8 cellular contexts compared by ENCODE assay signal in the genomic region with DNA sequence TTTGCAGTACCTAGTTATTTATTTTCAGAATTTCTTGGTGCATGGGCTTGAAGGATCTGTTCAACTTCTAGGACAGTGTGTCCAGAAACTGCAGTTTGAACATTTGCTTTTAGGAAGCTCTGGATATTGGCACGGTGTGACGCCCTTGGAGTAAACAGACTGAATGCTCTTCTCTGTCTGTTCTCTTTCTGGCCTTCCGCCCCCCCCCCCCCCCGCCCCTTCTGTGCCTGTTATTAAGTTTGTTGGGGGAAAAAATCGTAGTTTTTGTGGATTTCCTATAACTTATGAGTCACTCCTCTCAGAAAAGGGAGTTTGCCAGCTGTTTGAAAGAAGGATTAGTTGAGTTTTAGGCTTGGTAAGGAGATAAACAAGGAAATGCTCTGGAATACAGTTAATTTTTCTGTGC. TPM values are rescaled to one million over a fixed set of nuclear protein-coding genes. Genes with fewer than 3 reads are reported as not detected.
A peak's percentile ranks its signal among the peaks of the same experiment; 100 is the strongest.
DNase-seq lines count a peak whose midpoint lies in the region; ATAC-seq and TF ChIP-seq lines count a peak whose summit lies in the region.

No MANE protein-coding gene starts in this region.

- peaks cover 0 to 28% (median 2%) of the 10 kb centered on the region in 4 donors for H3K4me1 ChIP-seq in Peyer's patch
- peaks cover 46% of the 10 kb centered on the region for H3K4me1 ChIP-seq in lower lobe of right lung
- H3K4me1 ChIP-seq in thyroid gland = peaks cover 15 to 22% of the 10 kb centered on the region in 2 donors

- ATAC-seq in lower lobe of right lung = no peak

- H3K27ac ChIP-seq in Peyer's patch (peak overlapping the region; percentile 72 to 96 (median 87)), lower lobe of right lung (peak overlapping the region; percentile 88), thyroid gland (peak overlapping the region; percentile 89 to 94 (median 92))

- DNase-seq in AG08395 (ENCODE audit: low spot score) = peak; percentile 45
- peak; percentile 23 for DNase-seq in GM12865 (ENCODE audit: low read depth)
- DNase-seq in Peyer's patch = peak in 1 of 3 donors; percentile 53
- DNase-seq in ecto neural progenitor cell (ENCODE audit: low spot score) = peak; percentile 46
- no peak for DNase-seq in lower lobe of right lung
- peak; percentile 23 to 34 for DNase-seq in thyroid gland
- no peak for DNase-seq in stimulated activated CD4-positive, alpha-beta T cell treated with anti-CD3 and anti-CD28 coated beads, Interleukin-1b, Interleukin-23, amount 100 ng/mL, for 48 hours
- no peak for DNase-seq in activated CD4-positive, alpha-beta T cell treated with anti-CD3 and anti-CD28 coated beads for 1 hour

- no peaks in the 10 kb centered on the region for H3K36me3 ChIP-seq in Peyer's patch
- H3K36me3 ChIP-seq in lower lobe of right lung = no peaks in the 10 kb centered on the region
- H3K36me3 ChIP-seq in thyroid gland = no peaks in the 10 kb centered on the region

- intact Hi-C loops in lower lobe of right lung (cut with DNase I) (no loop called here), thyroid gland (cut with DNase I) (no loop called here)

- no peaks in the 10 kb centered on the region for H3K9me3 ChIP-seq in Peyer's patch
- H3K9me3 ChIP-seq in lower lobe of right lung = no peaks in the 10 kb centered on the region
- no peaks in the 10 kb centered on the region for H3K9me3 ChIP-seq in thyroid gland

- H3K27me3 ChIP-seq in Peyer's patch (no peaks in the 10 kb centered on the region), lower lobe of right lung (ENCODE audit: low read depth) (no peaks in the 10 kb centered on the region), thyroid gland (no peaks in the 10 kb centered on the region)

- TF ChIP-seq CTCF in GM12865 (IDR thresholded peaks at IDR 0.05; ENCODE audit: insufficient read depth, low read depth, low read length, missing control alignments) (no peak), Peyer's patch (IDR thresholded peaks at IDR 0.05) (no peak), lower lobe of right lung (IDR thresholded peaks at IDR 0.05) (no peak), thyroid gland (IDR thresholded peaks at IDR 0.05) (no peak)

- H3K4me3 ChIP-seq in GM12865 (ENCODE audit: low read depth, low read length) = peak overlapping the region; percentile 85
- peak overlapping the region; percentile 65 to 86 (median 68) for H3K4me3 ChIP-seq in Peyer's patch
- H3K4me3 ChIP-seq in lower lobe of right lung = peak overlapping the region; percentile 81
- peak overlapping the region; percentile 82 to 92 (median 84) for H3K4me3 ChIP-seq in thyroid gland (replicated peaks in 1 of 3)

- WGBS in thyroid gland, 2 donors = 2% methylated on average over 5 of the region's 5 CpGs

- TF ChIP-seq POLR2A in Peyer's patch (IDR thresholded peaks at IDR 0.05) (no peak), thyroid gland (IDR thresholded peaks at IDR 0.05) (no peak)

RNA-seq across cellular contexts. Expression of a gene that starts 1.2 kb away (rescaled TPM):
- total RNA-seq in Peyer's patch = 100 to 1,000 TPM in 2 of 4 donors, 10 to 100 TPM in 2; 68.5 to 125 (median 100) TPM
- 25.3 TPM for total RNA-seq in lower lobe of right lung
- total RNA-seq in thyroid gland = 10 to 100 TPM; 41.4 to 66.4 (median 52.3) TPM

Comparison
In these comparisons a context has a peak if more than half of its experiments do, and no peak if none do; other contexts are left out.
1. DNase-seq: peak in AG08395 (single experiment), GM12865 (single experiment), ecto neural progenitor cell (single experiment) and thyroid gland (2 of 2); none in lower lobe of right lung (single experiment), stimulated activated CD4-positive, alpha-beta T cell treated with anti-CD3 and anti-CD28 coated beads, Interleukin-1b, Interleukin-23, amount 100 ng/mL, for 48 hours (single experiment) and activated CD4-positive, alpha-beta T cell treated with anti-CD3 and anti-CD28 coated beads for 1 hour (single experiment).
2. Peak in every context shown above with its lines, with median percentiles within 50 percentile points of each other: H3K4me3 ChIP-seq and H3K27ac ChIP-seq.